8 cellular contexts compared by ENCODE assay signal in the genomic region with DNA sequence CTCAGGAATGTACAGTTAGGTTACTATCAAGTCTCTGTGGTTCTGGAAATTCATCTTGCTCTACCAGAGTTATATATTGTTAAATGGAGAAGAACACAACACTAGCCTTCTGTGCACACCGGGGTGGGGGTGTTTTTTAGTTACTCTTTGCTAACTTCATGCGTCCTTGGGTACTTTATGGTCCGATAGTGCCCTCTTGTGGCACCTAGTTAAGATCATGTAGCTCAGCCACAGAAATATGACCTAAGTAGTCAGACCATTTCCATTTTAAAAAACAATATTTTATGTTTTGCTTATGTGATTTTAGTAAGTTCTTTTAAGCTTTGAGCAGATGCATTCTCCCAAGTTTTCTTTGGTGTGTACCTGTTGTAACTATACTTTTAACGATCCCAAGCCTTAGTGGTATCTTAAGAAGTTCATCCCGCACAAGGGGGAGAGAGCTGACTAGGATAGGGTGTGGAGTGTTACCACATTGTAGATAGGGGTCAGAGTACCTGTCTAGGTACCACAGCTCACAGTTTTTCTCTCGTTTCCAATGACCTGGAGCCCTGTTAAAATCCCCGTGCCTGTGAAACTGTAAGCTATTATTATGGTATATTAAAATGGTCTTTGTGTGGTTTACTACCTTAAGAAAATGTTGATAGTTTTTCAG. TPM values are rescaled to one million over a fixed set of nuclear protein-coding genes. Genes with fewer than 3 reads are reported as not detected.
A peak's percentile ranks its signal among the peaks of the same experiment; 100 is the strongest.
DNase-seq lines count a peak whose midpoint lies in the region; ATAC-seq and TF ChIP-seq lines count a peak whose summit lies in the region.

No MANE protein-coding gene starts in this region.

- H3K4me2 ChIP-seq in MM.1S (ENCODE audit: low read depth, low read length) = 0 out of 2 replicates have a peak overlapping the region, but pooled peaks have one; percentile 4

- H3K4me3 Mint-ChIP-seq in osteocyte (ENCODE audit: unreplicated experiment) = no peak overlapping the region

- TF ChIP-seq CTCF in MM.1S (IDR thresholded peaks at IDR 0.05; ENCODE audit: low read length) (peak; percentile 75), osteocyte (IDR thresholded peaks at IDR 0.05) (peak; percentile 84)

- H3K4me3 ChIP-seq in MM.1S (ENCODE audit: low read length) = no peak overlapping the region

- H3K79me2 ChIP-seq in MM.1S (ENCODE audit: low read length) = peaks cover 66% of the 10 kb centered on the region

- H3K27me3 Mint-ChIP-seq in osteocyte (ENCODE audit: unreplicated experiment) = no peaks in the 10 kb centered on the region

- no peaks in the 10 kb centered on the region for H3K9me3 ChIP-seq in MM.1S (replicated peaks; ENCODE audit: insufficient read depth, low read length)

- peaks cover 35% of the 10 kb centered on the region for H3K36me3 Mint-ChIP-seq in osteocyte (ENCODE audit: unreplicated experiment)

- H4K20me1 ChIP-seq in MM.1S (ENCODE audit: insufficient read depth, low read length) = no peaks in the 10 kb centered on the region

- ATAC-seq in HG02981 (IDR thresholded peaks at IDR 0.05; ENCODE audit: unreplicated experiment) (no peak), HG02588 (IDR thresholded peaks at IDR 0.05; ENCODE audit: unreplicated experiment) (no peak)

- H3K9ac ChIP-seq in MM.1S (ENCODE audit: low read length) = no peak overlapping the region

- H3K4me1 Mint-ChIP-seq in osteocyte (ENCODE audit: unreplicated experiment) = peaks cover 7% of the 10 kb centered on the region

- no peaks in the 10 kb centered on the region for H3K9me3 Mint-ChIP-seq in osteocyte (ENCODE audit: unreplicated experiment)

- no peaks in the 10 kb centered on the region for H3K9me2 ChIP-seq in MM.1S (replicated peaks; ENCODE audit: insufficient read depth, low read length)

- H3K36me3 ChIP-seq in MM.1S (replicated peaks; ENCODE audit: insufficient read depth, low read length) = peaks cover 7% of the 10 kb centered on the region

- H3K27ac ChIP-seq in MM.1S (ENCODE audit: low read length) = no peak overlapping the region

- H3K27me3 ChIP-seq in MM.1S (replicated peaks; ENCODE audit: insufficient read depth, low read length) = no peaks in the 10 kb centered on the region

- peaks cover 7% of the 10 kb centered on the region for H3K4me1 ChIP-seq in MM.1S (ENCODE audit: low read length)

- peak overlapping the region; percentile 52 for H3K27ac Mint-ChIP-seq in osteocyte (ENCODE audit: unreplicated experiment)

- peaks cover 10% of the 10 kb centered on the region for H3F3A ChIP-seq in MM.1S (ENCODE audit: insufficient read depth, low read length)

- no peak overlapping the region for H2AFZ ChIP-seq in MM.1S (ENCODE audit: low read length)

- DNase-seq in ELF-1 (ENCODE audit: low read depth, low spot score) (peak; percentile 30), MM.1S (peak; percentile 87), RPMI8226 (peak; percentile 86), foreskin melanocyte (peak; percentile 72), osteocyte (ENCODE audit: extremely low spot score, unreplicated experiment) (no peak)
- DNase-seq in activated gamma-delta T cell treated with anti-CD3 and anti-CD28 coated beads, Interleukin-2, amount 50 U/mL, for 16 hours (ENCODE audit: low read depth) = peak; percentile 47

RNA-seq across cellular contexts. Expression of gene SH3D21, which starts 20.6 kb away (rescaled TPM):
- 5.1 and 6.4 TPM in 2 replicates for total RNA-seq in osteocyte

RNA-seq across cellular contexts. Expression of gene EVA1B, which starts 37.9 kb away (rescaled TPM):
- 113 and 115 TPM in 2 replicates for total RNA-seq in osteocyte
